In the genomic region with DNA sequence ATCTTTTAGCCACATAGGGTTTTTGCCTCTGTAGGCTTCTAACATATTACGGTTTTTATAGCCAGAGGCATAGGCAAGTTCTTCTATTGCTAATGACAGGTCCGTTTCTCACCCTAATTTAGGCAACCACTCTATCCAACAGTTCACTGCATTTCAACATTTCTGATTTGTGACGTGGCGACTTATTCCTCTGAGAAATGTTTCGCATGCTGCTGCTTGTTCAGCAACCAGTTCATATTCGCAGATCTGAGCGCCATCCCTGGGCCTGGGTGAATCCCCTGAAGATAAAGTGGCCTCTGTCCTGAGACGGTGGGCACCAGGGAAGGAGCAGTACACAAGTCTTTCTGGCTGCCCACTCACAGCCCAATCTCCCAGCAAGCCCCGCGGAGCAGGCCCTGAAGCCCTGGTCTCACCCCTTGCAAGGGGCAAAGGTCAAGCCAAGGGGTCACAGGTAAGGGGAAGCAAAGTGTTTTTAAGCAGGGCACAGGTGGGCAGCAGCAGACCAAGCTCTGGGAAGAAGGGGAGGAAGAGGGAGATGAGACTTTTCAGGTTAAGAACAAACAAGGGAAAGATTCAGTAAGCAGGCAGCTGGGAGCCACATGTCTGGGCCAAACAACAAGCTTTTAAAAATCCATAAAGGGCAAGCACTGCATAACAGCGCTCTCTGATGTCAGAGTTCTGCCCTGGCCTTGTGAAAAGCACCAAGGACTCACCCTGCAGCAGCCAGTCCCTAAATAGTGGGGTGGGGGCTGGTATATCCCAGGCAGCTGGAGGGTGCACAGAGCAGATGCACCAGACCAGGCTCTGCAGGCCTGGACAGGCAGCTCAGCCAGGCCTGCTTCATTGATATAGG, we compare ENCODE assay signal across 1 cellular context.
A peak's percentile ranks its signal among the peaks of the same experiment; 100 is the strongest.
TF ChIP-seq lines count a peak whose summit lies in the region.

No MANE protein-coding gene starts in this region.

TF ChIP-seq in HepG2, 621 proteins besides CTCF, POLR2A, EP300 and RAD21 (continued from another document and continues in another):
- peak; percentile 36; the same call in 1 of the 2 replicates for TF ChIP-seq ARID4A (CRISPR knock-in tag; IDR thresholded peaks at IDR 0.05; ENCODE audit: borderline replicate concordance)
- no peak for TF ChIP-seq CCAR2 (optimal IDR thresholded peaks at IDR 0.05; ENCODE audit: low read depth, low read length)
- TF ChIP-seq ZKSCAN8 (CRISPR knock-in tag; IDR thresholded peaks at IDR 0.05; ENCODE audit: borderline replicate concordance), result no peak
- TF ChIP-seq NFE2L2 (IDR thresholded peaks at IDR 0.05; ENCODE audit: low read length), result no peak
- no peak for TF ChIP-seq ZNF512 (CRISPR knock-in tag; IDR thresholded peaks at IDR 0.05)
- TF ChIP-seq, protein P1, sequence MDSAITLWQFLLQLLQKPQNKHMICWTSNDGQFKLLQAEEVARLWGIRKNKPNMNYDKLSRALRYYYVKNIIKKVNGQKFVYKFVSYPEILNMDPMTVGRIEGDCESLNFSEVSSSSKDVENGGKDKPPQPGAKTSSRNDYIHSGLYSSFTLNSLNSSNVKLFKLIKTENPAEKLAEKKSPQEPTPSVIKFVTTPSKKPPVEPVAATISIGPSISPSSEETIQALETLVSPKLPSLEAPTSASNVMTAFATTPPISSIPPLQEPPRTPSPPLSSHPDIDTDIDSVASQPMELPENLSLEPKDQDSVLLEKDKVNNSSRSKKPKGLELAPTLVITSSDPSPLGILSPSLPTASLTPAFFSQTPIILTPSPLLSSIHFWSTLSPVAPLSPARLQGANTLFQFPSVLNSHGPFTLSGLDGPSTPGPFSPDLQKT (CRISPR knock-in tag; IDR thresholded peaks at IDR 0.05; ENCODE audit: borderline replicate concordance), result no peak
- no peak for TF ChIP-seq HNF4G (IDR thresholded peaks at IDR 0.05; ENCODE audit: borderline replicate concordance, low read depth, low read length)
- TF ChIP-seq HNF4G (CRISPR knock-in tag; IDR thresholded peaks at IDR 0.05; ENCODE audit: borderline replicate concordance, low read depth), result no peak
- TF ChIP-seq TCF12 (IDR thresholded peaks at IDR 0.05), result no peak
- TF ChIP-seq TCF12 (CRISPR knock-in tag; IDR thresholded peaks at IDR 0.05), result no peak
- TF ChIP-seq HMGA1 (CRISPR knock-in tag; conservative IDR thresholded peaks at IDR 0.05), result no peak
- no peak for TF ChIP-seq FOXA1 (IDR thresholded peaks at IDR 0.05)
- TF ChIP-seq FOXA1 (CRISPR knock-in tag; IDR thresholded peaks at IDR 0.05), result no peak
- no peak for TF ChIP-seq ZNF841 (CRISPR knock-in tag; IDR thresholded peaks at IDR 0.05; ENCODE audit: borderline replicate concordance)
- no peak for TF ChIP-seq HNRNPK (IDR thresholded peaks at IDR 0.05; ENCODE audit: low read depth, low read length, poor library complexity, severe bottlenecking)
- TF ChIP-seq ZNF850 (CRISPR knock-in tag; conservative IDR thresholded peaks at IDR 0.05), result no peak
- no peak for TF ChIP-seq RFX1 (IDR thresholded peaks at IDR 0.05)
- TF ChIP-seq ZNF572 (CRISPR knock-in tag; IDR thresholded peaks at IDR 0.05), result no peak
- peak in 1 of 2 experiments; percentile 30; a peak in 1 of 4 replicates for TF ChIP-seq NR2F1 (CRISPR knock-in tag; IDR thresholded peaks at IDR 0.05)
- TF ChIP-seq EED (CRISPR knock-in tag; IDR thresholded peaks at IDR 0.05), result no peak
- no peak for TF ChIP-seq MED1 (CRISPR knock-in tag; IDR thresholded peaks at IDR 0.05)
- peak; percentile 69 for TF ChIP-seq ZNF883 (CRISPR knock-in tag; IDR thresholded peaks at IDR 0.05; ENCODE audit: not compliant biosample characterization)
- TF ChIP-seq SP4 (CRISPR knock-in tag; IDR thresholded peaks at IDR 0.05), result peak; percentile 36; the same call in 1 of the 2 replicates
- TF ChIP-seq ZNF724P (CRISPR knock-in tag; IDR thresholded peaks at IDR 0.05; ENCODE audit: borderline replicate concordance), result no peak
- no peak for TF ChIP-seq ZSCAN9 (CRISPR knock-in tag; IDR thresholded peaks at IDR 0.05; ENCODE audit: borderline replicate concordance)
- TF ChIP-seq ZFP90 (CRISPR knock-in tag; IDR thresholded peaks at IDR 0.05; ENCODE audit: borderline replicate concordance), result no peak
- TF ChIP-seq ASH2L (IDR thresholded peaks at IDR 0.05; ENCODE audit: insufficient read length, low read depth, low read length), result no peak
- TF ChIP-seq ZNF510 (CRISPR knock-in tag; IDR thresholded peaks at IDR 0.05; ENCODE audit: low read depth), result no peak
- no peak for TF ChIP-seq ZNF709 (CRISPR knock-in tag; IDR thresholded peaks at IDR 0.05)
- TF ChIP-seq ZSCAN5A (CRISPR knock-in tag; IDR thresholded peaks at IDR 0.05; ENCODE audit: borderline replicate concordance), result no peak
- TF ChIP-seq MLXIP (CRISPR knock-in tag; IDR thresholded peaks at IDR 0.05; ENCODE audit: borderline replicate concordance), result no peak
- no peak for TF ChIP-seq YEATS4 (CRISPR knock-in tag; IDR thresholded peaks at IDR 0.05; ENCODE audit: borderline replicate concordance)
- TF ChIP-seq, protein P2, sequence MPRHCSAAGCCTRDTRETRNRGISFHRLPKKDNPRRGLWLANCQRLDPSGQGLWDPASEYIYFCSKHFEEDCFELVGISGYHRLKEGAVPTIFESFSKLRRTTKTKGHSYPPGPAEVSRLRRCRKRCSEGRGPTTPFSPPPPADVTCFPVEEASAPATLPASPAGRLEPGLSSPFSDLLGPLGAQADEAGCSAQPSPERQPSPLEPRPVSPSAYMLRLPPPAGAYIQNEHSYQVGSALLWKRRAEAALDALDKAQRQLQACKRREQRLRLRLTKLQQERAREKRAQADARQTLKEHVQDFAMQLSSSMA (CRISPR knock-in tag; IDR thresholded peaks at IDR 0.05), result 0 out of 2 replicates have a peak, but pooled peaks have one; percentile 48
- no peak for TF ChIP-seq ZNF749 (CRISPR knock-in tag; IDR thresholded peaks at IDR 0.05; ENCODE audit: borderline replicate concordance)
- 0 out of 2 replicates have a peak, but pooled peaks have one; percentile 51 for TF ChIP-seq FOXM1 (CRISPR knock-in tag; IDR thresholded peaks at IDR 0.05)
- no peak for TF ChIP-seq ZNF646 (CRISPR knock-in tag; IDR thresholded peaks at IDR 0.05)
- TF ChIP-seq STAG1 (CRISPR knock-in tag; IDR thresholded peaks at IDR 0.05), result 0 out of 2 replicates have a peak, but pooled peaks have one; percentile 5
- TF ChIP-seq NRL (CRISPR knock-in tag; IDR thresholded peaks at IDR 0.05; ENCODE audit: borderline replicate concordance), result no peak
